8 cellular contexts compared by ENCODE assay signal in the genomic region with DNA sequence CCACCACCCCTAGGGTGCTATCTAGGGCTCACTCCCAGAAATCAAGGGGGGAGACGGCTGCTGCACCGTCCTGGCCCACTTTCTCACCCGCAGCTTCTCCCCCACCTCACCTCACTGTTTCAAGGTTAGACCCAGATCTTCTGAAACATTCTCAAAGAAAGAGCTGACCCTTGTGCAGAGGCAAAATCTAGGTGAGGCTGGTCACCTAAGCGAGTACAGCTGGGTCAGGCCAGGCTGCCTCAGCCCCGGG. TPM values are rescaled to one million over a fixed set of nuclear protein-coding genes. Genes with fewer than 3 reads are reported as not detected.
DNase-seq lines count a peak whose midpoint lies in the region; ATAC-seq and TF ChIP-seq lines count a peak whose summit lies in the region.

No MANE protein-coding gene starts in this region.

- CTCF ChIA-PET in CD4-positive, alpha-beta memory T cell (lab: Charles Lee; ENCODE audit: partially characterized antibody) = no interaction called here

- H3K4me1 ChIP-seq in CD4-positive, alpha-beta memory T cell (ENCODE audit: insufficient read depth, low read length) = peaks cover 17% of the 10 kb centered on the region
- H3K4me1 ChIP-seq in neutrophil (ENCODE audit: control insufficient read depth in 1 of 2, insufficient read depth in 1 of 2, low read depth in 1 of 2, low read length in 1 of 2) (peaks cover 8 to 21% of the 10 kb centered on the region in 2 experiments), gastroesophageal sphincter (peaks cover 0 to 29% (median 10%) of the 10 kb centered on the region in 3 donors)

- peak overlapping the region; percentile 34 to 87 (median 75) for H3K27ac Mint-ChIP-seq in CD4-positive, alpha-beta memory T cell
- H3K27ac Mint-ChIP-seq in effector memory CD8-positive, alpha-beta T cell = peak overlapping the region; percentile 78 to 93

- ATAC-seq in effector memory CD8-positive, alpha-beta T cell (replicated peaks) = no peak
- ATAC-seq in HG03196 (IDR thresholded peaks at IDR 0.05; ENCODE audit: unreplicated experiment) (no peak), GM18511 (IDR thresholded peaks at IDR 0.05; ENCODE audit: unreplicated experiment) (no peak), gastroesophageal sphincter (no peak)

- TF ChIP-seq POLR2A in NB4 (IDR thresholded peaks at IDR 0.05; ENCODE audit: extremely low read depth, insufficient read length) = no peak
- TF ChIP-seq POLR2A in gastroesophageal sphincter (IDR thresholded peaks at IDR 0.05) = peak in 1 of 2 donors; percentile 14

- POLR2A ChIA-PET in CD4-positive, alpha-beta memory T cell (lab: Charles Lee; ENCODE audit: partially characterized antibody) = interaction anchor here (0.8 to 1.2 kb wide), 3 partner anchors 12 to 404 kb away, joined by 3 to 5 read pairs (median 3); a partner anchor contains a TSS

- H3K4me3 Mint-ChIP-seq in CD4-positive, alpha-beta memory T cell = peak overlapping the region; percentile 14 to 71 (median 60)
- H3K4me3 Mint-ChIP-seq in effector memory CD8-positive, alpha-beta T cell = peak overlapping the region; percentile 66 to 76

- no peaks in the 10 kb centered on the region for H3K9me3 Mint-ChIP-seq in CD4-positive, alpha-beta memory T cell
- H3K9me3 Mint-ChIP-seq in effector memory CD8-positive, alpha-beta T cell = no peaks in the 10 kb centered on the region

- no peaks in the 10 kb centered on the region for H3K27me3 Mint-ChIP-seq in CD4-positive, alpha-beta memory T cell
- no peaks in the 10 kb centered on the region for H3K27me3 Mint-ChIP-seq in effector memory CD8-positive, alpha-beta T cell

- no CpG with 5 or more reads among the region's 5 CpGs for WGBS in gastroesophageal sphincter (ENCODE audit: low coverage in 1 of 2), 2 donors

- H3K36me3 ChIP-seq in CD4-positive, alpha-beta memory T cell (ENCODE audit: insufficient read depth, low read length) = peaks cover 7% of the 10 kb centered on the region
- H3K36me3 ChIP-seq in neutrophil (peaks cover 85% of the 10 kb centered on the region), gastroesophageal sphincter (peaks cover 0 to 73% of the 10 kb centered on the region in 2 donors)

- peaks cover 6 to 24% of the 10 kb centered on the region in 2 donors for H3K36me3 Mint-ChIP-seq in CD4-positive, alpha-beta memory T cell
- peaks cover 43% of the 10 kb centered on the region for H3K36me3 Mint-ChIP-seq in effector memory CD8-positive, alpha-beta T cell (ENCODE audit: insufficient read depth)

- peak overlapping the region in 1 of 2 donors; percentile 32 for H3K4me3 ChIP-seq in CD4-positive, alpha-beta memory T cell (ENCODE audit: low read length in 2 of 2)
- H3K4me3 ChIP-seq in NB4 (ENCODE audit: low read depth, low read length) (peak overlapping the region; percentile 62), neutrophil (ENCODE audit: low read depth in 1 of 2, low read length in 1 of 2) (peak overlapping the region; percentile 40 to 65), gastroesophageal sphincter (peak overlapping the region in 1 of 2 donors; percentile 60)

- no peaks in the 10 kb centered on the region for H3K9me3 ChIP-seq in CD4-positive, alpha-beta memory T cell (ENCODE audit: control insufficient read depth in 1 of 2, low read length in 2 of 2)
- no peaks in the 10 kb centered on the region for H3K9me3 ChIP-seq in neutrophil
- H3K9me3 ChIP-seq in gastroesophageal sphincter = no peaks in the 10 kb centered on the region

- no peaks in the 10 kb centered on the region for H3K27me3 ChIP-seq in CD4-positive, alpha-beta memory T cell (ENCODE audit: insufficient read depth, low read length)
- H3K27me3 ChIP-seq in neutrophil (peaks cover 16% of the 10 kb centered on the region), gastroesophageal sphincter (no peaks in the 10 kb centered on the region)

- TF ChIP-seq EP300 in gastroesophageal sphincter (IDR thresholded peaks at IDR 0.05) = no peak

- H3K4me1 Mint-ChIP-seq in CD4-positive, alpha-beta memory T cell = peaks cover 8 to 20% (median 11%) of the 10 kb centered on the region in 4 donors
- H3K4me1 Mint-ChIP-seq in effector memory CD8-positive, alpha-beta T cell (ENCODE audit: low read depth in 2 of 2) = peaks cover 16 to 18% of the 10 kb centered on the region in 2 donors

- TF ChIP-seq CTCF in NB4 (IDR thresholded peaks at IDR 0.05; ENCODE audit: low read depth, low read length) (no peak), neutrophil (IDR thresholded peaks at IDR 0.05) (no peak), gastroesophageal sphincter (IDR thresholded peaks at IDR 0.05) (no peak)

- peak overlapping the region; percentile 19 for H3K27ac ChIP-seq in CD4-positive, alpha-beta memory T cell (ENCODE audit: low read depth, low read length)
- H3K27ac ChIP-seq in neutrophil (peak overlapping the region; percentile 56), gastroesophageal sphincter (peak overlapping the region in 2 of 4 donors; percentile 74 to 77)

- no peak for DNase-seq in CD4-positive, alpha-beta memory T cell
- DNase-seq in NB4 (ENCODE audit: low read depth) (no peak), GOT3 (lab: John Stamatoyannopoulos, UW) (no peak)
- DNase-seq in effector memory CD8-positive, alpha-beta T cell = no peak

- intact Hi-C loops in CD4-positive, alpha-beta memory T cell (cut with micrococcal nuclease) = no loop called here

RNA-seq across cellular contexts. Expression of a gene that starts 27.0 kb away (rescaled TPM):
- total RNA-seq in CD4-positive, alpha-beta memory T cell = 10 to 100 TPM; 58.7 to 61.5 TPM
- 10 to 100 TPM; 51.8 to 53.7 TPM for polyA plus RNA-seq in CD4-positive, alpha-beta memory T cell
- total RNA-seq in gastroesophageal sphincter = 10 to 100 TPM; 45.1 to 55.3 (median 50.5) TPM

RNA-seq across cellular contexts. Expression of a gene that starts 27.1 kb away (rescaled TPM):
- 10 to 100 TPM; 38.1 to 40.3 TPM for total RNA-seq in CD4-positive, alpha-beta memory T cell
- 100 to 1,000 TPM in 1 of 2 donors, 10 to 100 TPM in 1; 99.0 to 116 TPM for polyA plus RNA-seq in CD4-positive, alpha-beta memory T cell
- 100 to 1,000 TPM in 3 of 4 donors, 10 to 100 TPM in 1; 63.7 to 107 (median 103) TPM for total RNA-seq in gastroesophageal sphincter

RNA-seq across cellular contexts. Expression of a gene that starts 35.8 kb away (rescaled TPM):
- 100 to 1,000 TPM; 110 to 122 TPM for total RNA-seq in CD4-positive, alpha-beta memory T cell
- 1 to 10 TPM; 1.3 to 9.1 TPM for polyA plus RNA-seq in CD4-positive, alpha-beta memory T cell
- 10 to 100 TPM; 12.3 to 29.4 (median 16.4) TPM for total RNA-seq in gastroesophageal sphincter

RNA-seq across cellular contexts. Expression of a gene that starts 41.8 kb away (rescaled TPM):
- total RNA-seq in CD4-positive, alpha-beta memory T cell = 1 to 10 TPM; 7.8 to 9.2 TPM
- polyA plus RNA-seq in CD4-positive, alpha-beta memory T cell = 10 to 100 TPM; 33.2 to 44.1 TPM
- 10 to 100 TPM in 3 of 4 donors, 1 to 10 TPM in 1; 10.0 to 18.7 (median 13.8) TPM for total RNA-seq in gastroesophageal sphincter

RNA-seq across cellular contexts. Expression of a gene that starts 45.3 kb away (rescaled TPM):
- total RNA-seq in CD4-positive, alpha-beta memory T cell = 10 to 100 TPM; 18.3 to 19.7 TPM
- polyA plus RNA-seq in CD4-positive, alpha-beta memory T cell = 1 to 10 TPM; 1.0 to 6.7 TPM
- 10 to 100 TPM in 1 of 4 donors, 1 to 10 TPM in 3; 1.1 to 14.2 (median 3.0) TPM for total RNA-seq in gastroesophageal sphincter
